Comparison of ENCODE assay signal across 1 cellular context in the genomic region with DNA sequence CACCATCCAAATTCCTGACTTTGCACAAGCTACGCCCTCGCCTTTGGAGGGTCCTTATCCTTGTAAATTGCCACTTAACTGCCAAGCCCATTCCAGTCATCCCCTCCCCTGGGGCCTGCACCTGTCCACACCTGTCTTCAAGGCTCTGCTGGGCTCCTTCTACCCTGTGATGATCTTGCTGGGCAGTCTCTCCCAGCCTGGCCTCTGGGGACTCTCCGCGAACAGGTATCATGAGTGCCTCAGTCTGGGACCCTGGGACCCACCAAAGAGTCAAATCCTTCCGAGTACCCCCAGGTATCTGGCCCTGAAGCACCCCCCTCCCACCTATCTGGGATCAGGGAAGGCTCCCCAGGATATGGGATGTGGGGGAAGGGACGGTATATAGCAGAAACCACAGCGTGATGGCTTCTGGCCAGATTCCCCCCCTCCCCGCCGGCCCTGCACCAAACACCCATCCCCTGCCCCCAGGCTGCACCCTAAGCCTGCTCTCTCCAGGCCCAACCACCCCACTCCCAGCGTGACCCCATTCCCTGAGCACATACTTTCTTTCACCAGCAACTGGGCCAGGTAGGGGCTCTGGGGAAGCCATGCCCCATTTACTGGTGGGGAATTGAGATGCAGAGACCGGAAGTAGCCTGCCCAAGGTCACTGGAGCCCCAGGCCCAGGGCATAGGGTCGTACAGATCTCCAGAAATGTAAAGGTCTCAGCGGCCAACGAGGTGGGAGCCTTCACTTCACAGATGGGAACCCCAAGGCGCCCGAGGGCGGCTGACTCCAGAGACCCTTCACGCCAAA.
TF ChIP-seq lines count a peak whose summit lies in the region.

No MANE protein-coding gene starts in this region.

TF ChIP-seq in HepG2, 621 proteins besides CTCF, POLR2A, EP300 and RAD21 (continued from another document and continues in another):
- TF ChIP-seq, protein P1, sequence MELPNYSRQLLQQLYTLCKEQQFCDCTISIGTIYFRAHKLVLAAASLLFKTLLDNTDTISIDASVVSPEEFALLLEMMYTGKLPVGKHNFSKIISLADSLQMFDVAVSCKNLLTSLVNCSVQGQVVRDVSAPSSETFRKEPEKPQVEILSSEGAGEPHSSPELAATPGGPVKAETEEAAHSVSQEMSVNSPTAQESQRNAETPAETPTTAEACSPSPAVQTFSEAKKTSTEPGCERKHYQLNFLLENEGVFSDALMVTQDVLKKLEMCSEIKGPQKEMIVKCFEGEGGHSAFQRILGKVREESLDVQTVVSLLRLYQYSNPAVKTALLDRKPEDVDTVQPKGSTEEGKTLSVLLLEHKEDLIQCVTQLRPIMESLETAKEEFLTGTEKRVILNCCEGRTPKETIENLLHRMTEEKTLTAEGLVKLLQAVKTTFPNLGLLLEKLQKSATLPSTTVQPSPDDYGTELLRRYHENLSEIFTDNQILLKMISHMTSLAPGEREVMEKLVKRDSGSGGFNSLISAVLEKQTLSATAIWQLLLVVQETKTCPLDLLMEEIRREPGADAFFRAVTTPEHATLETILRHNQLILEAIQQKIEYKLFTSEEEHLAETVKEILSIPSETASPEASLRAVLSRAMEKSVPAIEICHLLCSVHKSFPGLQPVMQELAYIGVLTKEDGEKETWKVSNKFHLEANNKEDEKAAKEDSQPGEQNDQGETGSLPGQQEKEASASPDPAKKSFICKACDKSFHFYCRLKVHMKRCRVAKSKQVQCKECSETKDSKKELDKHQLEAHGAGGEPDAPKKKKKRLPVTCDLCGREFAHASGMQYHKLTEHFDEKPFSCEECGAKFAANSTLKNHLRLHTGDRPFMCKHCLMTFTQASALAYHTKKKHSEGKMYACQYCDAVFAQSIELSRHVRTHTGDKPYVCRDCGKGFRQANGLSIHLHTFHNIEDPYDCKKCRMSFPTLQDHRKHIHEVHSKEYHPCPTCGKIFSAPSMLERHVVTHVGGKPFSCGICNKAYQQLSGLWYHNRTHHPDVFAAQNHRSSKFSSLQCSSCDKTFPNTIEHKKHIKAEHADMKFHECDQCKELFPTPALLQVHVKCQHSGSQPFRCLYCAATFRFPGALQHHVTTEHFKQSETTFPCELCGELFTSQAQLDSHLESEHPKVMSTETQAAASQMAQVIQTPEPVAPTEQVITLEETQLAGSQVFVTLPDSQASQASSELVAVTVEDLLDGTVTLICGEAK (IDR thresholded peaks at IDR 0.05): no peak
- TF ChIP-seq, protein P1 (CRISPR knock-in tag; IDR thresholded peaks at IDR 0.05): no peak
- TF ChIP-seq ZNF639 (CRISPR knock-in tag; conservative IDR thresholded peaks at IDR 0.05) (no peak), ZBTB14 (CRISPR knock-in tag; IDR thresholded peaks at IDR 0.05) (no peak), ZNF574 (CRISPR knock-in tag; IDR thresholded peaks at IDR 0.05) (no peak), MXI1 (IDR thresholded peaks at IDR 0.05; ENCODE audit: borderline replicate concordance, low read depth, low read length) (no peak), ZNF609 (CRISPR knock-in tag; IDR thresholded peaks at IDR 0.05; ENCODE audit: borderline replicate concordance) (no peak; the same call in 1 of the 2 replicates), RELA (CRISPR knock-in tag; IDR thresholded peaks at IDR 0.05) (no peak), ZNF629 (CRISPR knock-in tag; conservative IDR thresholded peaks at IDR 0.05) (no peak), SSRP1 (CRISPR knock-in tag; IDR thresholded peaks at IDR 0.05) (no peak), ZSCAN21 (CRISPR knock-in tag; IDR thresholded peaks at IDR 0.05; ENCODE audit: borderline replicate concordance) (0 out of 2 replicates have a peak, but pooled peaks have one; percentile 41), ZNF605 (CRISPR knock-in tag; IDR thresholded peaks at IDR 0.05) (no peak), ERF (CRISPR knock-in tag; IDR thresholded peaks at IDR 0.05) (no peak), ATF7-NPFF (CRISPR knock-in tag; IDR thresholded peaks at IDR 0.05; ENCODE audit: low read depth) (no peak), ZNF251 (CRISPR knock-in tag; IDR thresholded peaks at IDR 0.05) (no peak), CBX2 (IDR thresholded peaks at IDR 0.05; ENCODE audit: low read depth, low read length) (no peak), CBX2 (CRISPR knock-in tag; IDR thresholded peaks at IDR 0.05; ENCODE audit: low read depth) (no peak), PBX2 (CRISPR knock-in tag; IDR thresholded peaks at IDR 0.05) (no peak), GPBP1L1 (CRISPR knock-in tag; IDR thresholded peaks at IDR 0.05) (no peak), ELF1 (CRISPR knock-in tag; IDR thresholded peaks at IDR 0.05) (peak; percentile 57; the same call in 1 of the 2 replicates), TCF7 (IDR thresholded peaks at IDR 0.05; ENCODE audit: low read depth) (no peak), RFX1 (IDR thresholded peaks at IDR 0.05) (no peak)
- TF ChIP-seq, protein P2, sequence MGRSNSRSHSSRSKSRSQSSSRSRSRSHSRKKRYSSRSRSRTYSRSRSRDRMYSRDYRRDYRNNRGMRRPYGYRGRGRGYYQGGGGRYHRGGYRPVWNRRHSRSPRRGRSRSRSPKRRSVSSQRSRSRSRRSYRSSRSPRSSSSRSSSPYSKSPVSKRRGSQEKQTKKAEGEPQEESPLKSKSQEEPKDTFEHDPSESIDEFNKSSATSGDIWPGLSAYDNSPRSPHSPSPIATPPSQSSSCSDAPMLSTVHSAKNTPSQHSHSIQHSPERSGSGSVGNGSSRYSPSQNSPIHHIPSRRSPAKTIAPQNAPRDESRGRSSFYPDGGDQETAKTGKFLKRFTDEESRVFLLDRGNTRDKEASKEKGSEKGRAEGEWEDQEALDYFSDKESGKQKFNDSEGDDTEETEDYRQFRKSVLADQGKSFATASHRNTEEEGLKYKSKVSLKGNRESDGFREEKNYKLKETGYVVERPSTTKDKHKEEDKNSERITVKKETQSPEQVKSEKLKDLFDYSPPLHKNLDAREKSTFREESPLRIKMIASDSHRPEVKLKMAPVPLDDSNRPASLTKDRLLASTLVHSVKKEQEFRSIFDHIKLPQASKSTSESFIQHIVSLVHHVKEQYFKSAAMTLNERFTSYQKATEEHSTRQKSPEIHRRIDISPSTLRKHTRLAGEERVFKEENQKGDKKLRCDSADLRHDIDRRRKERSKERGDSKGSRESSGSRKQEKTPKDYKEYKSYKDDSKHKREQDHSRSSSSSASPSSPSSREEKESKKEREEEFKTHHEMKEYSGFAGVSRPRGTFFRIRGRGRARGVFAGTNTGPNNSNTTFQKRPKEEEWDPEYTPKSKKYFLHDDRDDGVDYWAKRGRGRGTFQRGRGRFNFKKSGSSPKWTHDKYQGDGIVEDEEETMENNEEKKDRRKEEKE (IDR thresholded peaks at IDR 0.05): no peak
